Comparison of ENCODE assay signal across 8 cellular contexts in genomic region chr3:141243295-141243707, GRCh38. TPM values are rescaled to one million over a fixed set of nuclear protein-coding genes. Genes with fewer than 3 reads are reported as not detected.
DNase-seq lines count a peak whose midpoint lies in the region; ATAC-seq, FAIRE-seq and TF ChIP-seq lines count a peak whose summit lies in the region.

No MANE protein-coding gene starts in this region.

- H3K27me3 Mint-ChIP-seq in GM23338 (ENCODE audit: insufficient read depth, low read depth, poor library complexity), result peaks cover 4% of the 10 kb centered on the region

- no peak overlapping the region for H3K27ac Mint-ChIP-seq in GM23338

- no peak overlapping the region for H2AFZ ChIP-seq in GM23338

- H3K9me3 ChIP-seq in prostate gland, result no peaks in the 10 kb centered on the region

- no peaks in the 10 kb centered on the region for H3K27me3 ChIP-seq in foreskin keratinocyte
- no peaks in the 10 kb centered on the region for H3K27me3 ChIP-seq in prostate gland (replicated peaks; ENCODE audit: insufficient read depth)
- no peaks in the 10 kb centered on the region for H3K27me3 ChIP-seq in GM23338 (ENCODE audit: insufficient read depth)

- H3K27ac ChIP-seq in foreskin keratinocyte (no peak overlapping the region), prostate gland (no peak overlapping the region), GM23338 (ENCODE audit: low read depth) (no peak overlapping the region)

- WGBS in prostate gland, result 78% methylated on average over 10 of the region's 10 CpGs

- H3K36me3 Mint-ChIP-seq in GM23338 (ENCODE audit: low read depth), result peaks cover 8% of the 10 kb centered on the region; the same call in 1 of the 3 replicates

- ATAC-seq in foreskin keratinocyte (peak; percentile 45), GM23338 (no peak), HG03469 (IDR thresholded peaks at IDR 0.05; ENCODE audit: unreplicated experiment) (no peak)

- peaks cover 6% of the 10 kb centered on the region; the same call in 1 of the 2 replicates for H3K79me2 ChIP-seq in GM23338 (replicated peaks; ENCODE audit: insufficient read depth)

- TF ChIP-seq POLR2A in prostate gland (IDR thresholded peaks at IDR 0.05), result no peak

- H3K9me2 ChIP-seq in GM23338 (ENCODE audit: insufficient read depth), result no peaks in the 10 kb centered on the region

- H3K4me3 ChIP-seq in prostate gland (no peak overlapping the region), GM23338 (no peak overlapping the region)

- no peaks in the 10 kb centered on the region for H3K36me3 ChIP-seq in prostate gland
- no peaks in the 10 kb centered on the region for H3K36me3 ChIP-seq in GM23338 (ENCODE audit: insufficient read depth)

- H3K9me3 Mint-ChIP-seq in GM23338, result no peaks in the 10 kb centered on the region

- intact Hi-C loops in prostate gland (cut with DNase I), result no loop called here

- no peaks in the 10 kb centered on the region for H3F3A ChIP-seq in GM23338 (replicated peaks; ENCODE audit: low read depth)

- peaks cover 5% of the 10 kb centered on the region for H3K4me1 ChIP-seq in foreskin keratinocyte
- H3K4me1 ChIP-seq in prostate gland (replicated peaks), result no peaks in the 10 kb centered on the region
- H3K4me1 ChIP-seq in GM23338 (ENCODE audit: insufficient read depth), result peaks cover 17% of the 10 kb centered on the region

- peaks cover 31% of the 10 kb centered on the region for H3K4me1 Mint-ChIP-seq in GM23338

- peak; percentile 91 for FAIRE-seq in HTR-8/SVneo (lab: Jason Lieb, UNC)

- H3K4me2 ChIP-seq in GM23338, result no peak overlapping the region

- 0 out of 2 replicates have a peak, but pooled peaks cover 4% of the 10 kb centered on the region for H4K20me1 ChIP-seq in GM23338 (replicated peaks; ENCODE audit: insufficient read depth)

- no peak overlapping the region for H3K4me3 Mint-ChIP-seq in GM23338

- no peak for TF ChIP-seq CTCF in foreskin keratinocyte (conservative IDR thresholded peaks at IDR 0.05)
- no peak for TF ChIP-seq CTCF in prostate gland (IDR thresholded peaks at IDR 0.05)
- TF ChIP-seq CTCF in GM23338 (conservative IDR thresholded peaks at IDR 0.05; ENCODE audit: low read depth in 2 of 2), result no peak

- DNase-seq in HTR-8/SVneo (ENCODE audit: insufficient read length, low spot score) (peak; percentile 62), activated T-cell treated with anti-CD3 and anti-CD28 coated beads for 1 hour (ENCODE audit: low read depth) (peak; percentile 42), foreskin keratinocyte (no peak), NCI-H2171 (lab: John Stamatoyannopoulos, UW) (no peak), prostate gland (ENCODE audit: low spot score) (no peak), GM23338 (ENCODE audit: low spot score) (no peak)
- DNase-seq in stimulated activated CD4-positive, alpha-beta T cell treated with anti-CD3 and anti-CD28 coated beads, TNF-alpha, amount 100 ng/mL, for 48 hours (ENCODE audit: low read depth in 3 of 3), result peak in 2 of 3 donors; percentile 57 to 62

TF ChIP-seq in GM23338, 12 proteins besides CTCF, POLR2A, EP300 and RAD21:
- TF ChIP-seq NANOG (IDR thresholded peaks at IDR 0.05; ENCODE audit: borderline replicate concordance) (no peak), EZH2phosphoT487 (IDR thresholded peaks at IDR 0.05; ENCODE audit: unreplicated experiment) (no peak)

RNA-seq across cellular contexts. Expression of gene PXYLP1, which starts 11.7 kb away (rescaled TPM):
- total RNA-seq in foreskin keratinocyte (3.0 and 3.9 TPM in 2 replicates), prostate gland (10 to 100 TPM; 12.0 to 15.3 TPM)
- polyA plus RNA-seq in foreskin keratinocyte (1.8 and 1.9 TPM in 2 replicates), GM23338 (2016; fragmentation: Nextera tagmentation; extraction: Ambion mirVana) (8.9 and 9.3 TPM in 2 replicates)
- 20.1 TPM in 2 replicates for total RNA-seq in GM23338 (2014; rRNA removed; shearing (Covaris generic))

Comparison
In these comparisons a context has a peak if more than half of its experiments do, and no peak if none do; other contexts are left out.
1. DNase-seq: peak in HTR-8/SVneo (single experiment), activated T-cell treated with anti-CD3 and anti-CD28 coated beads for 1 hour (single experiment) and stimulated activated CD4-positive, alpha-beta T cell treated with anti-CD3 and anti-CD28 coated beads, TNF-alpha, amount 100 ng/mL, for 48 hours (2 of 3); none in foreskin keratinocyte (0 of 2), NCI-H2171 (single experiment), prostate gland (single experiment) and GM23338 (single experiment).